12 cellular contexts compared by ENCODE assay signal in the genomic region with DNA sequence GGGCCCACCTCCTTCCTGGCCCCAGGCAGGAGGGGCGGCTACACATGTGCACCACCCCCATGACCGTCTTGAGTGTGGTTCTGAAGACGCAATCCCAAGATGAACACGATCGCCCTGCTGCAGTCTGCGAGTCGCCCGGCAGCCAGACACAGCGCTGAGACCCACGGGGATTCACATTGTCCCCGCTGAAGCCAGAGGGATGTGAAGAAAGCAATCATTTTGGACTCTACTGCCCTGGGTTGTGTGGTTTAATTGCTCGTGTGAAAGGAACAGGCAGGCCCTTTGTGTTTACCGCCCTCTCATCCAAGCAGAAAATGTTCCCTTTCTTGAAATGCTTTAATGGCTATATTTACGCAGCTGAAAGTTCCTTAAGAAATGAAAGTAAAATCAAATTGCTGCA.
"Had no signal": no experiment of that assay in that cellular context is flagged by ENCODE, and none has a peak within 500 bp of the region (broad histone marks: within the 10 kb centered on the region; RNA-seq: fewer than 3 reads in every experiment).

No MANE protein-coding gene starts in this region.

- FAIRE-seq: colon had no signal

- ATAC-seq: activated CD4-positive, CD25-positive, alpha-beta regulatory T cell treated with anti-CD3 and anti-CD28 coated beads, Interleukin-2, amount 50 U/mL, for 24 hours; activated T-helper 17 cell treated with anti-CD3 and anti-CD28 coated beads, Interleukin-2, amount 50 U/mL, for 72 hours; esophagus mucosa; stimulated activated naive B cell treated with anti-CD40 and anti-IgM and Interleukin-4, amounts not matched to agents 10 μg/mL and 1 μg/mL and 100 μg/mL, for 72 hours had no signal

- H3K4me3 ChIP-seq: ascending aorta, transverse colon, vagina had no signal

- DNase-seq: activated naive CD4-positive, alpha-beta T cell treated with anti-CD3 and anti-CD28 coated beads for 36 hours; nephron progenitor cell; stimulated activated CD4-positive, alpha-beta T cell treated with anti-CD3 and anti-CD28 coated beads, Interleukin-2, amount 100 ng/mL, for 48 hours; stimulated activated naive B cell treated with anti-CD40 and anti-IgM and Interleukin-4, amounts not matched to agents 10 μg/mL and 1 μg/mL and 100 μg/mL, for 72 hours; transverse colon had no signal

- H3K27ac ChIP-seq: ascending aorta, parathyroid adenoma, transverse colon, vagina had no signal

- H3K4me1 ChIP-seq: ascending aorta, parathyroid adenoma, transverse colon, vagina had no signal

- H3K27me3 ChIP-seq: ascending aorta, vagina had no signal

- H3K36me3 ChIP-seq: ascending aorta, transverse colon, vagina had no signal

- H3K9me3 ChIP-seq: ascending aorta, transverse colon, vagina had no signal

- H3K79me2 ChIP-seq: parathyroid adenoma had no signal

- H2AFZ ChIP-seq: parathyroid adenoma had no signal
